Comparison of ENCODE assay signal across 6 cellular contexts in the genomic region with DNA sequence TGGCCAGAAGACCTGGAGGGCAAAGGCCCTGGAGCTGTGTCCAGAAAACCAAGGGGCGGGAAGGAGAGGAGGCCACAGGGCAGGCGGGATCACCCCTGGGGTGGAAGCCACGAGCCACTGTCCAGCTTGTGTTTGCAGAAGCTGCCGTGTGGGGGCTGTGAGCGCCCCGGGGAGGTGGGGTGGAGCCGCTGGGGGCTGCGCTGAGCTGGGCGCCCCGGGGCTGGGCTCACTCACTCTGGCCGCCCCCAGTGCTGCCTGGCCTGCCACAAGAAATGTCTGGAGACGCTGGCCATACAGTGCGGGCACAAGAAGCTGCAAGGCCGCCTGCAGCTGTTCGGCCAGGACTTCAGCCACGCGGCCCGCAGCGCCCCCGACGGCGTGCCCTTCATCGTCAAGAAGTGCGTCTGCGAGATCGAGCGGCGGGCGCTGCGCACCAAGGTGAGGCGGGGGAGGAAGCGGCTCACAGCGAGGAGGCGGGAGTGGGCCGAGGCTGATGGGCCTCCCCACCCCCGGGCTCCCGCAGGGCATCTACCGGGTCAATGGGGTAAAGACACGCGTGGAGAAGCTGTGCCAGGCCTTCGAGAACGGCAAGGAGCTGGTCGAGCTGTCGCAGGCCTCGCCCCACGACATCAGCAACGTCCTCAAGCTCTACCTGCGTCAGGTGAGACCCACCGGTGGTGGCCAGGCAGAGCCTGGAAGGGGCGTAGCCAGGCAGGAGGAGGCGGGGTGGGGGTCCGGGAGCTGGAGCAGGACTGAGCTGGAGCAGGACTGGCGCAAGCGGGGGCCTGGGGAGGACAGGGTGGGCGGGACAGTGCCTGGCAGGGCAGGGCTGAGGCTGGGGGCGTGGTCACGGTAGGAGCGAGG. TPM values are rescaled to one million over a fixed set of nuclear protein-coding genes. Genes with fewer than 3 reads are reported as not detected.
DNase-seq lines count a peak whose midpoint lies in the region; ATAC-seq and TF ChIP-seq lines count a peak whose summit lies in the region.

No MANE protein-coding gene starts in this region.

- TF ChIP-seq CTCF in breast epithelium (IDR thresholded peaks at IDR 0.05) (no peak), osteocyte (IDR thresholded peaks at IDR 0.05) (no peak)

- no peaks in the 10 kb centered on the region for H3K27me3 ChIP-seq in breast epithelium

- peak overlapping the region in 2 of 3 donors; percentile 51 to 67 for H3K4me3 ChIP-seq in breast epithelium

- H3K9me3 Mint-ChIP-seq in osteocyte (ENCODE audit: unreplicated experiment) = no peaks in the 10 kb centered on the region

- H3K4me3 Mint-ChIP-seq in osteocyte (ENCODE audit: unreplicated experiment) = peak overlapping the region; percentile 52

- H3K36me3 ChIP-seq in breast epithelium = no peaks in the 10 kb centered on the region

- peaks cover 10% of the 10 kb centered on the region for H3K4me1 Mint-ChIP-seq in osteocyte (ENCODE audit: unreplicated experiment)

- H3K9me3 ChIP-seq in breast epithelium = no peaks in the 10 kb centered on the region

- H3K27ac Mint-ChIP-seq in osteocyte (ENCODE audit: unreplicated experiment) = no peak overlapping the region

- H3K27ac ChIP-seq in breast epithelium = peak overlapping the region; percentile 23 to 60

- DNase-seq in NCI-H1092 treated with DMSO at 0.1 percent for 48 hours (lab: John Stamatoyannopoulos, UW) = peak; percentile 18
- no peak for DNase-seq in NCI-H1092 (lab: John Stamatoyannopoulos, UW)
- DNase-seq in breast epithelium (ENCODE audit: low spot score in 2 of 2) = no peak
- no peak for DNase-seq in osteocyte (ENCODE audit: extremely low spot score, unreplicated experiment)
- DNase-seq in NCI-H2227 (lab: John Stamatoyannopoulos, UW; ENCODE audit: unreplicated experiment) = no peak

- no peak for TF ChIP-seq POLR2A in breast epithelium (IDR thresholded peaks at IDR 0.05)

- H3K27me3 Mint-ChIP-seq in osteocyte (ENCODE audit: unreplicated experiment) = no peaks in the 10 kb centered on the region

- no peak for ATAC-seq in HG03108 (IDR thresholded peaks at IDR 0.05; ENCODE audit: unreplicated experiment)

- H3K36me3 Mint-ChIP-seq in osteocyte (ENCODE audit: unreplicated experiment) = no peaks in the 10 kb centered on the region

- intact Hi-C loops in breast epithelium (cut with DNase I; ENCODE audit: low total_unique reads) = loop anchor here (5.0 kb wide), 1 partner anchor 816 kb away; no protein-coding TSS in a partner anchor

- H3K4me1 ChIP-seq in breast epithelium = no peaks in the 10 kb centered on the region

RNA-seq across cellular contexts. Expression of gene POLR2E, which starts 13.6 kb away (rescaled TPM):
- total RNA-seq in breast epithelium (100 to 1,000 TPM in 1 of 3 donors, 10 to 100 TPM in 2; 65.9 to 175 (median 89.1) TPM), osteocyte (156 and 168 TPM in 2 replicates)

RNA-seq across cellular contexts. Expression of gene ARHGAP45, which starts 14.6 kb away (rescaled TPM):
- total RNA-seq in breast epithelium (10 to 100 TPM; 18.7 to 43.2 (median 23.9) TPM), osteocyte (0.67 and 0.99 TPM in 2 replicates)

RNA-seq across cellular contexts. Expression of gene GPX4, which starts 22.3 kb away (rescaled TPM):
- 1,000 to 10,000 TPM in 1 of 3 donors, 100 to 1,000 TPM in 2; 357 to 1,796 (median 492) TPM for total RNA-seq in breast epithelium
- 349 and 354 TPM in 2 replicates for total RNA-seq in osteocyte

RNA-seq across cellular contexts. Expression of gene ABCA7, which starts 41.6 kb away (rescaled TPM):
- total RNA-seq in breast epithelium (10 to 100 TPM in 2 of 3 donors, 1 to 10 TPM in 1; 8.0 to 31.8 (median 26.5) TPM), osteocyte (16.7 and 17.8 TPM in 2 replicates)

RNA-seq across cellular contexts. Expression of gene CNN2, which starts 55.1 kb away (rescaled TPM):
- total RNA-seq in breast epithelium = 10 to 100 TPM; 70.4 to 74.1 (median 70.7) TPM
- total RNA-seq in osteocyte = 318 and 327 TPM in 2 replicates
